Comparison of ENCODE assay signal across 19 cellular contexts in the genomic region with DNA sequence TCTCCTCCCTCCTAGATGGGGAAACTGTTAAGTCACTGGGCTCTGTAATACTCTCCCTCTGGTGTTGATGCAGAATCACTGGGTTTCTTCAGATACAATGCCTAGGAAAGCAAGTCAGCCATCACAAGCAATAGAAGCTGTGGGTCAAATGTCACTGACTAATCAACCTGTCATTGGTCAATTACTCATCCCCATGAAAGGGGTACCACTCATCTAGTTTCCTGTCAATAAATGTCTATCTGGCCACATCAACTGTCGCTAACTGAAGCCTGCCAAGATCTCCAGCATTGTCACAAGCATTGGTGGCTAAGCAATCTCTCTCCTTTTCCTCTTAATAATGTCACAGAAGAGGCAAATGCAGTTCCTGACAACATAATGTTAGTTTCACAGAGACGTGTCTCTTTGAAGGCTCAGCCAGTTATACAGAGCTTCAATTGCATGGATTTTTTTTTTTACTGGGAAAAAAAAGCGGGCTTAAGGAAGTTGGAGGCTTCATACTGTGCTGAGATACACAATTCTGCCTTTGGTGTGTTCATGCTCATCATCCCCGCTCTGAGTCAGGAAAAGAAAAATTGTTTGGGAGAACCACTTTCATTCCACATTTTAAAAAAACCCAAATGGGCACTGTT.
DNase-seq lines count a peak whose midpoint lies in the region; ATAC-seq and TF ChIP-seq lines count a peak whose summit lies in the region.
"Had no signal": no experiment of that assay in that cellular context is flagged by ENCODE, and none has a peak within 500 bp of the region (broad histone marks: within the 10 kb centered on the region; RNA-seq: fewer than 3 reads in every experiment).

No MANE protein-coding gene starts in this region.

- no peaks in the 10 kb centered on the region for H3K27me3 Mint-ChIP-seq in activated CD8-positive, alpha-beta T cell treated with anti-CD3 and anti-CD28 coated beads for 36 hours
- H3K27me3 Mint-ChIP-seq in activated CD8-positive, alpha-beta T cell treated with anti-CD3 and anti-CD28 coated beads, Interleukin-2, amount 10 ng/mL, durations not matched to agents 7 days and 5 days (ENCODE audit: low read depth), result no peaks in the 10 kb centered on the region

- peaks cover 11% of the 10 kb centered on the region for H3K36me3 Mint-ChIP-seq in activated CD8-positive, alpha-beta T cell treated with anti-CD3 and anti-CD28 coated beads for 36 hours (ENCODE audit: low read depth)
- no peaks in the 10 kb centered on the region for H3K36me3 Mint-ChIP-seq in activated CD8-positive, alpha-beta T cell treated with anti-CD3 and anti-CD28 coated beads, Interleukin-2, amount 10 ng/mL, durations not matched to agents 7 days and 5 days (ENCODE audit: low read depth)

- peak; percentile 28 for DNase-seq in activated CD8-positive, alpha-beta T cell treated with anti-CD3 and anti-CD28 coated beads for 36 hours
- DNase-seq in activated CD8-positive, alpha-beta T cell treated with anti-CD3 and anti-CD28 coated beads, Interleukin-2, amount 10 ng/mL, durations not matched to agents 7 days and 5 days, result no peak
- DNase-seq in M059J (ENCODE audit: low read depth) (peak; percentile 90), dermis blood vessel endothelial cell (peak; percentile 60), psoas muscle (no peak), RPMI8226 (no peak)
- peak; percentile 30 for DNase-seq in stimulated activated CD8-positive, alpha-beta memory T cell treated with anti-CD3 and anti-CD28 coated beads, Interleukin-4, amount 100 ng/mL, for 48 hours
- DNase-seq: effector CD4-positive, alpha-beta T cell; gastrocnemius medialis; NCI-H2029 treated with DMSO at 0.1 percent for 48 hours; NCI-H748 treated with DMSO at 0.1 percent for 48 hours; stimulated activated CD4-positive, alpha-beta T cell treated with anti-CD3 and anti-CD28 coated beads, Interleukin-2, amount 100 ng/mL, for 48 hours; T1000; trophoblast cell had no signal

- H3K4me3 Mint-ChIP-seq in activated CD8-positive, alpha-beta T cell treated with anti-CD3 and anti-CD28 coated beads for 36 hours, result no peak overlapping the region
- no peak overlapping the region for H3K4me3 Mint-ChIP-seq in activated CD8-positive, alpha-beta T cell treated with anti-CD3 and anti-CD28 coated beads, Interleukin-2, amount 10 ng/mL, durations not matched to agents 7 days and 5 days
- H3K4me3 Mint-ChIP-seq: neural crest cell had no signal

- 81 to 92% (median 87%) methylated on average over 4 of the region's 4 CpGs for WGBS in psoas muscle, 3 donors

- peak overlapping the region; percentile 30 for H3K27ac Mint-ChIP-seq in activated CD8-positive, alpha-beta T cell treated with anti-CD3 and anti-CD28 coated beads for 36 hours
- H3K27ac Mint-ChIP-seq in activated CD8-positive, alpha-beta T cell treated with anti-CD3 and anti-CD28 coated beads, Interleukin-2, amount 10 ng/mL, durations not matched to agents 7 days and 5 days, result no peak overlapping the region

- no peak overlapping the region for H3K27ac ChIP-seq in psoas muscle
- H3K27ac ChIP-seq: gastrocnemius medialis, right atrium auricular region had no signal

- no peak overlapping the region for H3K4me3 ChIP-seq in psoas muscle
- H3K4me3 ChIP-seq: gastrocnemius medialis, lung, right atrium auricular region had no signal

- H3K9me3 ChIP-seq in psoas muscle, result no peaks in the 10 kb centered on the region
- H3K9me3 ChIP-seq: gastrocnemius medialis, right atrium auricular region had no signal

- peak; percentile 88 for ATAC-seq in activated CD8-positive, alpha-beta T cell treated with anti-CD3 and anti-CD28 coated beads for 36 hours
- no peak for ATAC-seq in activated CD8-positive, alpha-beta T cell treated with anti-CD3 and anti-CD28 coated beads, Interleukin-2, amount 10 ng/mL, durations not matched to agents 7 days and 5 days
- ATAC-seq in psoas muscle, result no peak
- no peak for ATAC-seq in GM19463 (IDR thresholded peaks at IDR 0.05; ENCODE audit: unreplicated experiment)
- ATAC-seq: gastrocnemius medialis, Right ventricle myocardium inferior had no signal

- intact Hi-C loops in activated CD8-positive, alpha-beta T cell treated with anti-CD3 and anti-CD28 coated beads for 36 hours (cut with micrococcal nuclease), result no loop called here
- intact Hi-C loops in psoas muscle (cut with DNase I), result no loop called here

- no peaks in the 10 kb centered on the region for H3K27me3 ChIP-seq in psoas muscle (ENCODE audit: insufficient read depth in 3 of 3, low read length in 2 of 3)
- H3K27me3 ChIP-seq: gastrocnemius medialis, right atrium auricular region had no signal

- no peaks in the 10 kb centered on the region for H3K36me3 ChIP-seq in psoas muscle (ENCODE audit: insufficient read depth in 1 of 2, low read depth in 1 of 2)
- H3K36me3 ChIP-seq: gastrocnemius medialis had no signal

- CTCF ChIA-PET in activated CD8-positive, alpha-beta T cell treated with anti-CD3 and anti-CD28 coated beads for 36 hours (lab: Charles Lee), result no interaction called here
- CTCF ChIA-PET in activated CD8-positive, alpha-beta T cell treated with anti-CD3 and anti-CD28 coated beads, Interleukin-2, amount 10 ng/mL, durations not matched to agents 7 days and 5 days (lab: Charles Lee), result no interaction called here

- POLR2A ChIA-PET in activated CD8-positive, alpha-beta T cell treated with anti-CD3 and anti-CD28 coated beads for 36 hours (lab: Charles Lee), result no interaction called here
- POLR2A ChIA-PET in activated CD8-positive, alpha-beta T cell treated with anti-CD3 and anti-CD28 coated beads, Interleukin-2, amount 10 ng/mL, durations not matched to agents 7 days and 5 days (lab: Charles Lee), result no interaction called here

- H3K4me1 ChIP-seq in psoas muscle, result no peaks in the 10 kb centered on the region

- peaks cover 16% of the 10 kb centered on the region for H3K4me1 Mint-ChIP-seq in activated CD8-positive, alpha-beta T cell treated with anti-CD3 and anti-CD28 coated beads for 36 hours (ENCODE audit: low read depth)
- peaks cover 5% of the 10 kb centered on the region for H3K4me1 Mint-ChIP-seq in activated CD8-positive, alpha-beta T cell treated with anti-CD3 and anti-CD28 coated beads, Interleukin-2, amount 10 ng/mL, durations not matched to agents 7 days and 5 days (ENCODE audit: low read depth)

- no peak for TF ChIP-seq CTCF in activated CD8-positive, alpha-beta T cell treated with anti-CD3 and anti-CD28 coated beads for 36 hours (IDR thresholded peaks at IDR 0.05)
- TF ChIP-seq CTCF in psoas muscle (IDR thresholded peaks at IDR 0.05), result no peak

- H3K9me3 Mint-ChIP-seq in activated CD8-positive, alpha-beta T cell treated with anti-CD3 and anti-CD28 coated beads for 36 hours, result no peaks in the 10 kb centered on the region
- no peaks in the 10 kb centered on the region for H3K9me3 Mint-ChIP-seq in activated CD8-positive, alpha-beta T cell treated with anti-CD3 and anti-CD28 coated beads, Interleukin-2, amount 10 ng/mL, durations not matched to agents 7 days and 5 days (ENCODE audit: insufficient read depth)
- H3K9me3 Mint-ChIP-seq: neural crest cell had no signal

Comparison
In these comparisons a context has a peak if more than half of its experiments do, and no peak if none do; other contexts are left out.
1. DNase-seq: peak in activated CD8-positive, alpha-beta T cell treated with anti-CD3 and anti-CD28 coated beads for 36 hours (single experiment), M059J (single experiment), dermis blood vessel endothelial cell (single experiment) and stimulated activated CD8-positive, alpha-beta memory T cell treated with anti-CD3 and anti-CD28 coated beads, Interleukin-4, amount 100 ng/mL, for 48 hours (single experiment); none in activated CD8-positive, alpha-beta T cell treated with anti-CD3 and anti-CD28 coated beads, Interleukin-2, amount 10 ng/mL, durations not matched to agents 7 days and 5 days (single experiment), psoas muscle (0 of 2) and RPMI8226 (single experiment).